ENCODE assay signal across 9 cellular contexts in the genomic region with DNA sequence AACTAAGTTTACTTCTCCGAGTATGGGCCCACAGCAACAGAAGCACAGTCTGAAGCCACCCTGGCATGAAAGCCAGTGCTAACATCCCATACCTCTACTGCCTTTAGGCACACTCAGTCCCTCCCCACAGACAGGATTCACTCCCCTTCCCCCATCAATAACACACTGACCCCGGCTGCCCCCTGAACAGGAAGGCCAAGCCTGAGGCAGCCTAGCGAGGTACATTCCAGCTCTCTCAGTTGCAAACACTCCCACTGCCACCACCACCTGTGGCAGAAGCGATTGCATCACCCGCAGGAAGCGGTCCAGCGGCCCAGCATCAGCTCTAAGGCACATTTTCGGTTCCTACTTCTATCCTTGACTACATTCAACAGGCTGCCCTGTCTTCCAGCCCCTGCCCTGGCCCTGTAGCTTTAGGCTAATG. TPM values are rescaled to one million over a fixed set of nuclear protein-coding genes. Genes with fewer than 3 reads are reported as not detected.
DNase-seq lines count a peak whose midpoint lies in the region; ATAC-seq and TF ChIP-seq lines count a peak whose summit lies in the region.
"Had no signal": no experiment of that assay in that cellular context is flagged by ENCODE, and none has a peak within 500 bp of the region (broad histone marks: within the 10 kb centered on the region; RNA-seq: fewer than 3 reads in every experiment).

No MANE protein-coding gene starts in this region.

- H3K79me2 ChIP-seq in OCI-LY1 (ENCODE audit: insufficient read depth, low read length) (no peaks in the 10 kb centered on the region), mammary epithelial cell (ENCODE audit: insufficient read depth, low read length) (no peaks in the 10 kb centered on the region)

- H3K9me3 ChIP-seq in BLaER1: no peaks in the 10 kb centered on the region
- no peaks in the 10 kb centered on the region for H3K9me3 ChIP-seq in OCI-LY1 (ENCODE audit: low read length)
- H3K9me3 ChIP-seq in mammary epithelial cell (replicated peaks; ENCODE audit: insufficient read depth, low read length): no peaks in the 10 kb centered on the region
- H3K9me3 ChIP-seq: ovary had no signal

- ATAC-seq in GM18873 (IDR thresholded peaks at IDR 0.05; ENCODE audit: low FRiP score, unreplicated experiment) (peak; percentile 84), HG02970 (IDR thresholded peaks at IDR 0.05; ENCODE audit: low FRiP score, unreplicated experiment) (peak; percentile 80), sciatic nerve (peak; percentile 82)

- intact Hi-C loops in mammary epithelial cell (cut with micrococcal nuclease) (no loop called here), sciatic nerve (cut with DNase I) (no loop called here)

- in situ Hi-C loops in mammary epithelial cell (cut with MboI; ENCODE audit: low sequenced_read_pairs in 2 of 2): no loop called here

- peak; percentile 42 for DNase-seq in mammary epithelial cell
- no peak for DNase-seq in sciatic nerve (ENCODE audit: low spot score)
- no peak for DNase-seq in NCI-H1694 treated with DMSO at 0.1 percent for 48 hours (lab: John Stamatoyannopoulos, UW)
- no peak for DNase-seq in dermis blood vessel endothelial cell

- H3K9ac ChIP-seq in BLaER1 (peak overlapping the region; percentile 73), OCI-LY1 (ENCODE audit: low read length) (peak overlapping the region; percentile 18; the same call in 1 of the 2 replicates), mammary epithelial cell (ENCODE audit: insufficient read depth, low read length) (no peak overlapping the region)

- H3K27ac ChIP-seq in BLaER1 (peak overlapping the region; percentile 90), OCI-LY1 (ENCODE audit: low read depth, low read length, poor library complexity, severe bottlenecking) (peak overlapping the region; percentile 73), mammary epithelial cell (ENCODE audit: insufficient read depth, low read depth, low read length) (no peak overlapping the region)
- H3K27ac ChIP-seq: ovary had no signal

- peaks cover 62% of the 10 kb centered on the region for H3K4me1 ChIP-seq in BLaER1
- H3K4me1 ChIP-seq in OCI-LY1 (ENCODE audit: insufficient read depth, low read length, severe bottlenecking): peaks cover 30% of the 10 kb centered on the region
- H3K4me1 ChIP-seq in mammary epithelial cell (ENCODE audit: insufficient read depth, low read length): peaks cover 8% of the 10 kb centered on the region

- H4K20me1 ChIP-seq in BLaER1: no peaks in the 10 kb centered on the region
- no peaks in the 10 kb centered on the region for H4K20me1 ChIP-seq in OCI-LY1 (ENCODE audit: insufficient read depth, low read length)
- H4K20me1 ChIP-seq in mammary epithelial cell (ENCODE audit: insufficient read depth, low read length): no peaks in the 10 kb centered on the region

- no TSS peak for BruUV-seq in mammary epithelial cell (replicated peaks; lab: Mats Ljungman, UMichigan)

- H3K9me2 ChIP-seq in OCI-LY1 (ENCODE audit: low read depth, low read length): no peaks in the 10 kb centered on the region

- CTCF ChIA-PET in mammary epithelial cell (lab: Charles Lee; ENCODE audit: low non-redundant PET): no interaction called here

- H3K36me3 ChIP-seq in BLaER1 (no peaks in the 10 kb centered on the region), OCI-LY1 (ENCODE audit: insufficient read depth, low read length) (no peaks in the 10 kb centered on the region), mammary epithelial cell (ENCODE audit: insufficient read depth, low read length) (no peaks in the 10 kb centered on the region)
- H3K36me3 ChIP-seq: ovary had no signal

- H3K4me3 ChIP-seq in BLaER1: no peak overlapping the region
- H3K4me3 ChIP-seq in OCI-LY1 (ENCODE audit: low read depth, low read length, poor library complexity, severe bottlenecking): no peak overlapping the region
- H3K4me3 ChIP-seq in mammary epithelial cell (replicated peaks in 1 of 3; ENCODE audit: insufficient read depth in 1 of 3, low read depth in 2 of 3, low read length in 3 of 3): no peak overlapping the region
- H3K4me3 ChIP-seq: ovary had no signal

- H2AFZ ChIP-seq in OCI-LY1 (ENCODE audit: low read length) (no peak overlapping the region), mammary epithelial cell (ENCODE audit: low read depth, low read length) (peak overlapping the region; percentile 58)

- H3K27me3 ChIP-seq in BLaER1 (no peaks in the 10 kb centered on the region), OCI-LY1 (ENCODE audit: insufficient read depth, low read length) (no peaks in the 10 kb centered on the region), mammary epithelial cell (ENCODE audit: insufficient read depth, low read length) (no peaks in the 10 kb centered on the region)
- H3K27me3 ChIP-seq: ovary had no signal

- dilution Hi-C loops in mammary epithelial cell (cut with HindIII; ENCODE audit: low sequenced_read_pairs): no loop called here

- no peak for TF ChIP-seq CTCF in OCI-LY1 (IDR thresholded peaks at IDR 0.05; ENCODE audit: low read length)
- TF ChIP-seq CTCF in mammary epithelial cell (conservative IDR thresholded peaks at IDR 0.05 in 1 of 2, IDR thresholded peaks at IDR 0.05 in 1 of 2; ENCODE audit: extremely low read depth in 1 of 2, insufficient read depth in 1 of 2, low read depth in 1 of 2, low read length in 2 of 2): no peak

- no peaks in the 10 kb centered on the region for H3F3A ChIP-seq in OCI-LY1 (ENCODE audit: insufficient read depth, low read length)

- H3K4me2 ChIP-seq in BLaER1: peak overlapping the region; percentile 58
- H3K4me2 ChIP-seq in OCI-LY1 (ENCODE audit: low read length): peak overlapping the region; percentile 17
- H3K4me2 ChIP-seq in mammary epithelial cell (ENCODE audit: insufficient read depth, low read depth, low read length): no peak overlapping the region

- WGBS in mammary epithelial cell (ENCODE audit: low coverage, missing lambda C conversion rate): 18% methylated on average over 7 of the region's 8 CpGs

RNA-seq across cellular contexts. Expression of a gene that starts 7.0 kb away (rescaled TPM):
- total RNA-seq in mammary epithelial cell (1 to 10 TPM; 1.5 to 2.2 TPM), sciatic nerve (15.0 TPM), dermis blood vessel endothelial cell (9.4 and 18.4 TPM in 2 replicates)
- 0.22 TPM for polyA plus RNA-seq in mammary epithelial cell
- not detected for polyA minus RNA-seq in mammary epithelial cell

RNA-seq across cellular contexts. Expression of a gene that starts 45.2 kb away (rescaled TPM):
- total RNA-seq in mammary epithelial cell (10 to 100 TPM in 1 of 2 donors, 1 to 10 TPM in 1; 2.8 to 34.6 TPM), sciatic nerve (0.67 TPM), dermis blood vessel endothelial cell (12.8 and 39.7 TPM in 2 replicates)
- 18.5 TPM for polyA plus RNA-seq in mammary epithelial cell
- polyA minus RNA-seq in mammary epithelial cell: 90.2 TPM
